Comparison of ENCODE assay signal across 8 cellular contexts in the genomic region with DNA sequence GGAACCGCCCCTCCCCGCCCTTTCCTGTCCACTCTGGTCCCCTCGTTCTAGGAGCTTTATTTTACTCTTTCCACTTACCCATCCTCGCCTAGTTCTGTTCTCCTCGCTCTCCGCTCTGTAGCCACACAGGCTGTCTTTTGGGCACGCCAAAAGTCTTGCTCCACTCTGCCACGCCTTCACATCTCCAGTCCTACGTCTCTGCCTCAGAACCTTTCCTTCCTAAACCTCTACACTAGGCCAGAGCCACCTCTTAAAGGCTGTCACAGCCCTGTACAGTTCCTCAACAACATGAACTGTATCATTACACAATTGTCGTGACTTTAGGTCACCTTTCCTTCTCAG. TPM values are rescaled to one million over a fixed set of nuclear protein-coding genes. Genes with fewer than 3 reads are reported as not detected.
DNase-seq lines count a peak whose midpoint lies in the region; ATAC-seq, FAIRE-seq and TF ChIP-seq lines count a peak whose summit lies in the region.

No MANE protein-coding gene starts in this region.

- H3K36me3 Mint-ChIP-seq in T-helper 17 cell (ENCODE audit: low read depth), result no peaks in the 10 kb centered on the region

- peak overlapping the region; percentile 97 for H3K4me3 Mint-ChIP-seq in T-helper 17 cell

- peak; percentile 5 for ATAC-seq in GM19452 (IDR thresholded peaks at IDR 0.05; ENCODE audit: unreplicated experiment)
- ATAC-seq in T-helper 17 cell, result no peak
- no peak for ATAC-seq in gastroesophageal sphincter
- ATAC-seq in left lobe of liver, result no peak

- no peaks in the 10 kb centered on the region for H3K9me3 ChIP-seq in T-helper 17 cell (ENCODE audit: control insufficient read depth, low read length, poor library complexity, severe bottlenecking)
- no peaks in the 10 kb centered on the region for H3K9me3 ChIP-seq in gastroesophageal sphincter
- H3K9me3 ChIP-seq in skeletal muscle tissue (ENCODE audit: control insufficient read depth in 3 of 3, low read length in 3 of 3), result no peaks in the 10 kb centered on the region

- H3K27me3 ChIP-seq in gastroesophageal sphincter (no peaks in the 10 kb centered on the region), skeletal muscle tissue (ENCODE audit: control insufficient read depth in 3 of 3, insufficient read depth in 3 of 3, low read length in 3 of 3) (no peaks in the 10 kb centered on the region)

- H3K9ac ChIP-seq in skeletal muscle tissue (ENCODE audit: low read depth in 1 of 3, low read length in 3 of 3), result peak overlapping the region; percentile 92 to 98 (median 95)

- WGBS in gastroesophageal sphincter (ENCODE audit: low coverage in 1 of 2), 2 donors, result 34 to 37% methylated on average over 10 of the region's 10 CpGs

- H3K4me3 ChIP-seq in gastroesophageal sphincter (peak overlapping the region; percentile 67 to 76), skeletal muscle tissue (ENCODE audit: low read length in 3 of 3) (peak overlapping the region; percentile 78 to 90 (median 86))

- peaks cover 0 to 37% (median 3%) of the 10 kb centered on the region in 3 donors for H3K4me1 ChIP-seq in gastroesophageal sphincter
- H3K4me1 ChIP-seq in skeletal muscle tissue (ENCODE audit: control insufficient read depth in 3 of 3, insufficient read depth in 3 of 3, low read length in 3 of 3), result peaks cover 18 to 21% (median 19%) of the 10 kb centered on the region in 3 donors

- TF ChIP-seq CTCF in gastroesophageal sphincter (IDR thresholded peaks at IDR 0.05), result no peak

- peaks cover 30% of the 10 kb centered on the region for H3K4me1 Mint-ChIP-seq in T-helper 17 cell

- no peak for TF ChIP-seq EP300 in gastroesophageal sphincter (IDR thresholded peaks at IDR 0.05)

- H3K27me3 Mint-ChIP-seq in T-helper 17 cell, result no peaks in the 10 kb centered on the region

- TF ChIP-seq POLR2A in gastroesophageal sphincter (IDR thresholded peaks at IDR 0.05), result no peak

- no peak for FAIRE-seq in GM19239 (lab: Jason Lieb, UNC)

- H3K36me3 ChIP-seq in gastroesophageal sphincter (no peaks in the 10 kb centered on the region), skeletal muscle tissue (ENCODE audit: control insufficient read depth in 3 of 3, insufficient read depth in 3 of 3, low read length in 3 of 3) (no peaks in the 10 kb centered on the region)

- H3K27ac ChIP-seq in gastroesophageal sphincter, result peak overlapping the region; percentile 83 to 91 (median 90)
- peak overlapping the region; percentile 93 for H3K27ac ChIP-seq in skeletal muscle tissue (ENCODE audit: low read depth, low read length)

- DNase-seq in T-helper 17 cell, result no peak
- no peak for DNase-seq in dermis blood vessel endothelial cell
- no peak for DNase-seq in GM19239 (ENCODE audit: insufficient read length, low spot score)
- DNase-seq in NCI-H748 treated with DMSO at 0.1 percent for 48 hours (lab: John Stamatoyannopoulos, UW), result no peak
- DNase-seq in left lobe of liver (ENCODE audit: low spot score), result no peak

- H3K27ac Mint-ChIP-seq in T-helper 17 cell, result peak overlapping the region; percentile 97

RNA-seq across cellular contexts. Expression of a gene that starts 0.4 kb away (rescaled TPM):
- 100 to 1,000 TPM; 111 to 147 TPM for total RNA-seq in T-helper 17 cell
- total RNA-seq in gastroesophageal sphincter, result 100 to 1,000 TPM; 172 to 226 (median 193) TPM
- total RNA-seq in skeletal muscle tissue, result 69.9 TPM
- total RNA-seq in dermis blood vessel endothelial cell, result 147 and 176 TPM in 2 replicates
- total RNA-seq in left lobe of liver, result 42.6 TPM

RNA-seq across cellular contexts. Expression of a gene that starts 40.5 kb away (rescaled TPM):
- 10 to 100 TPM; 50.6 to 58.4 TPM for total RNA-seq in T-helper 17 cell
- 10 to 100 TPM; 24.3 to 41.9 (median 31.2) TPM for total RNA-seq in gastroesophageal sphincter
- 9.4 TPM for total RNA-seq in skeletal muscle tissue
- 59.9 and 115 TPM in 2 replicates for total RNA-seq in dermis blood vessel endothelial cell
- 4.0 TPM for total RNA-seq in left lobe of liver
